In genomic region chr19:16197622-16198362, GRCh38 we compare ENCODE assay signal across 8 cellular contexts. TPM values are rescaled to one million over a fixed set of nuclear protein-coding genes. Genes with fewer than 3 reads are reported as not detected.
DNase-seq lines count a peak whose midpoint lies in the region; TF ChIP-seq lines count a peak whose summit lies in the region.

AP1M1 (plus strand) TSS chr19:16197911; CDS start chr19:16198027, 116 bp downstream.

- H3K27me3 Mint-ChIP-seq in HFFc6 (ENCODE audit: insufficient read depth) = peaks cover 2% of the 10 kb centered on the region; the same call in 1 of the 2 replicates

- H3K9me3 ChIP-seq in SK-N-MC (ENCODE audit: low read depth, low read length) = no peaks in the 10 kb centered on the region

- H3K36me3 Mint-ChIP-seq in HFFc6 (ENCODE audit: low read depth) = peaks cover 25% of the 10 kb centered on the region

- H3K9me3 Mint-ChIP-seq in HFFc6 = no peaks in the 10 kb centered on the region

- peaks cover 3% of the 10 kb centered on the region for H3K36me3 ChIP-seq in SK-N-MC (ENCODE audit: insufficient read depth, low read length)

- peak within 1 kb of the TSS; percentile 94 for H3K9ac ChIP-seq in SK-N-MC (ENCODE audit: insufficient read length)

- H3K4me3 ChIP-seq in NB4 (ENCODE audit: low read depth, low read length) (peak within 1 kb of the TSS; percentile 88), SK-N-MC (peak within 1 kb of the TSS; percentile 99)

- TF ChIP-seq CTCF in HFFc6 (IDR thresholded peaks at IDR 0.05) = no peak
- no peak for TF ChIP-seq CTCF in NB4 (IDR thresholded peaks at IDR 0.05; ENCODE audit: low read depth, low read length)

- H3K4me1 Mint-ChIP-seq in HFFc6 (ENCODE audit: low read depth) = peaks cover 57% of the 10 kb centered on the region

- H3K27ac Mint-ChIP-seq in HFFc6 = peak within 1 kb of the TSS; percentile 93

- H3K4me3 Mint-ChIP-seq in HFFc6 = peak within 1 kb of the TSS; percentile 93

- H3K27ac ChIP-seq in SK-N-MC (peak within 1 kb of the TSS; percentile 63), temporal lobe (ENCODE audit: low read depth, low read length) (peak within 1 kb of the TSS; percentile 47)

- DNase-seq in GM04503 (ENCODE audit: low read depth) = peak; percentile 71
- peak; percentile 95 for DNase-seq in HFFc6
- peak; percentile 98 for DNase-seq in NB4 (ENCODE audit: low read depth)
- peak; percentile 82 for DNase-seq in SK-N-MC (ENCODE audit: low read depth, low spot score)
- peak; percentile 98 for DNase-seq in activated naive CD4-positive, alpha-beta T cell treated with anti-CD3 and anti-CD28 coated beads, Interleukin-2, amount 50 U/mL, for 16 hours
- peak; percentile 97 for DNase-seq in globus pallidus (ENCODE audit: low spot score)
- peak; percentile 93 for DNase-seq in occipital lobe (lab: John Stamatoyannopoulos, UW)

- peak; percentile 52 for TF ChIP-seq POLR2A in NB4 (IDR thresholded peaks at IDR 0.05; ENCODE audit: extremely low read depth, insufficient read length)

RNA-seq across cellular contexts. Expression of gene AP1M1, which starts in this region (rescaled TPM):
- total RNA-seq in HFFc6 (2021; fragmentation: NEBNext Ultra II Directional; extraction: Animal tissue kit (Norgen Biotek cat#: 25700)) = 10 to 100 TPM; 83.1 to 97.6 (median 93.3) TPM
- total RNA-seq in occipital lobe (42.9 TPM), temporal lobe (33.4 TPM)

Comparison
In these comparisons a context has a peak if more than half of its experiments do, and no peak if none do; other contexts are left out.
1. Peak in every context shown above with its lines: DNase-seq, H3K4me3 ChIP-seq and H3K27ac ChIP-seq.